In genomic region chr1:209095627-209096595, GRCh38 we compare ENCODE assay signal across 11 cellular contexts.
A peak's percentile ranks its signal among the peaks of the same experiment; 100 is the strongest.
DNase-seq lines count a peak whose midpoint lies in the region; ATAC-seq, FAIRE-seq and TF ChIP-seq lines count a peak whose summit lies in the region.
"Had no signal": no experiment of that assay in that cellular context is flagged by ENCODE, and none has a peak within 500 bp of the region (broad histone marks: within the 10 kb centered on the region; RNA-seq: fewer than 3 reads in every experiment).

No MANE protein-coding gene starts in this region.

- POLR2A ChIA-PET in Caco-2 (lab: Charles Lee): no interaction called here

- no peaks in the 10 kb centered on the region for H4K20me1 ChIP-seq in keratinocyte (ENCODE audit: control insufficient read depth, extremely low read depth, insufficient read depth, low read length)

- H3K27me3 Mint-ChIP-seq in Caco-2 (ENCODE audit: insufficient read depth, unreplicated experiment): peaks cover 3% of the 10 kb centered on the region
- no peaks in the 10 kb centered on the region for H3K27me3 Mint-ChIP-seq in stimulated activated naive CD8-positive, alpha-beta T cell treated with anti-CD3 and anti-CD28 coated beads, Interleukin-15, amount 100 ng/mL, for 72 hours

- peaks cover 10% of the 10 kb centered on the region for H3K4me1 Mint-ChIP-seq in Caco-2 (ENCODE audit: low read depth, unreplicated experiment)
- H3K4me1 Mint-ChIP-seq in stimulated activated naive CD8-positive, alpha-beta T cell treated with anti-CD3 and anti-CD28 coated beads, Interleukin-15, amount 100 ng/mL, for 72 hours: no peaks in the 10 kb centered on the region

- H3K36me3 ChIP-seq in Caco-2 (ENCODE audit: control insufficient read depth, insufficient read depth, low read length): no peaks in the 10 kb centered on the region
- no peaks in the 10 kb centered on the region for H3K36me3 ChIP-seq in keratinocyte (ENCODE audit: control insufficient read depth in 2 of 2, extremely low read depth in 1 of 2, insufficient read depth in 2 of 2, low read length in 2 of 2)

- H3K4me2 ChIP-seq in keratinocyte (ENCODE audit: control insufficient read depth, extremely low read depth, insufficient read depth, low read depth, low read length): peak overlapping the region; percentile 59

- H3K9me3 Mint-ChIP-seq in Caco-2 (ENCODE audit: unreplicated experiment): no peaks in the 10 kb centered on the region
- no peaks in the 10 kb centered on the region for H3K9me3 Mint-ChIP-seq in stimulated activated naive CD8-positive, alpha-beta T cell treated with anti-CD3 and anti-CD28 coated beads, Interleukin-15, amount 100 ng/mL, for 72 hours

- DNase-seq in Caco-2 (peak; percentile 56 to 59), H54 (ENCODE audit: insufficient read length, low spot score) (peak; percentile 78), RKO (ENCODE audit: low spot score) (peak; percentile 45), keratinocyte (ENCODE audit: low read depth, low spot score) (peak; percentile 68), hippocampal formation (lab: John Stamatoyannopoulos, UW) (no peak), SKM-1 treated with dmso at 0.1 percent for 144 hours (lab: John Stamatoyannopoulos, UW; ENCODE audit: unreplicated experiment) (no peak)
- no peak for DNase-seq in stimulated activated naive CD8-positive, alpha-beta T cell treated with anti-CD3 and anti-CD28 coated beads, Interleukin-15, amount 100 ng/mL, for 72 hours
- DNase-seq in activated CD4-positive, alpha-beta T cell treated with anti-CD3 and anti-CD28 coated beads for 48 hours: no peak
- DNase-seq: stimulated activated CD4-positive, alpha-beta T cell treated with anti-CD3 and anti-CD28 coated beads, Interleukin-4, amount 100 ng/mL, for 24 hours had no signal

- CTCF ChIA-PET in Caco-2 (lab: Charles Lee): no interaction called here

- intact Hi-C loops in Caco-2 (cut with micrococcal nuclease; ENCODE audit: unreplicated experiment): loop anchor here (1.0 to 10.0 kb wide), 3 partner anchors 59 to 259 kb away; no protein-coding TSS in a partner anchor

- no peaks in the 10 kb centered on the region for H3K36me3 Mint-ChIP-seq in Caco-2 (ENCODE audit: insufficient read depth, unreplicated experiment)

- no peak overlapping the region for H2AFZ ChIP-seq in keratinocyte (ENCODE audit: control insufficient read depth, low read length)

- TF ChIP-seq POLR2A in H54 (IDR thresholded peaks at IDR 0.05; ENCODE audit: low read depth, low read length): no peak

- H3K79me2 ChIP-seq in keratinocyte (ENCODE audit: control insufficient read depth, insufficient read depth, low read length): no peaks in the 10 kb centered on the region

- dilution Hi-C loops in keratinocyte (cut with MboI; ENCODE audit: extremely low pct_ligation_motif_present, low sequenced_read_pairs): no loop called here

- no peak overlapping the region for H3K9ac ChIP-seq in keratinocyte (ENCODE audit: control insufficient read depth, extremely low read depth, insufficient read depth, low read length)

- H3K4me1 ChIP-seq in Caco-2: peaks cover 7% of the 10 kb centered on the region
- peaks cover 14% of the 10 kb centered on the region for H3K4me1 ChIP-seq in keratinocyte (ENCODE audit: control insufficient read depth, extremely low read depth, insufficient read depth, low read length)

- H3K9me3 ChIP-seq in Caco-2: no peaks in the 10 kb centered on the region; the same call in 1 of the 2 replicates
- H3K9me3 ChIP-seq in keratinocyte (ENCODE audit: control insufficient read depth, low read depth, low read length): no peaks in the 10 kb centered on the region

- no peaks in the 10 kb centered on the region for H3K9me1 ChIP-seq in keratinocyte (ENCODE audit: control insufficient read depth, extremely low read depth, insufficient read depth, low read length)

- FAIRE-seq in H54 (lab: Jason Lieb, UNC) (peak; percentile 96), keratinocyte (lab: Jason Lieb, UNC) (peak; percentile 83)
- FAIRE-seq: colon had no signal

- H3K4me3 Mint-ChIP-seq in Caco-2 (ENCODE audit: unreplicated experiment): no peak overlapping the region
- no peak overlapping the region for H3K4me3 Mint-ChIP-seq in stimulated activated naive CD8-positive, alpha-beta T cell treated with anti-CD3 and anti-CD28 coated beads, Interleukin-15, amount 100 ng/mL, for 72 hours

- H3K27ac Mint-ChIP-seq in Caco-2 (ENCODE audit: unreplicated experiment): no peak overlapping the region
- H3K27ac Mint-ChIP-seq in stimulated activated naive CD8-positive, alpha-beta T cell treated with anti-CD3 and anti-CD28 coated beads, Interleukin-15, amount 100 ng/mL, for 72 hours: peak overlapping the region in 1 of 2 donors; percentile 14

- no peak for ATAC-seq in stimulated activated naive CD8-positive, alpha-beta T cell treated with anti-CD3 and anti-CD28 coated beads, Interleukin-15, amount 100 ng/mL, for 72 hours
- ATAC-seq: Panc1 had no signal

- H3K27ac ChIP-seq in keratinocyte (ENCODE audit: control insufficient read depth, insufficient read depth, low read length): no peak overlapping the region

- BruUV-seq in Caco-2 (replicated peaks; lab: Mats Ljungman, UMichigan): no TSS peak

- TF ChIP-seq CTCF in Caco-2 (IDR thresholded peaks at IDR 0.05; ENCODE audit: insufficient read depth in 1 of 2, low read depth in 1 of 2, low read length in 1 of 2, severe bottlenecking in 1 of 2, unreplicated experiment in 1 of 2) (no peak), keratinocyte (optimal IDR thresholded peaks at IDR 0.05 in 1 of 3, IDR thresholded peaks at IDR 0.05 in 1 of 3, conservative IDR thresholded peaks at IDR 0.05 in 1 of 3; ENCODE audit: extremely low read depth in 1 of 3, insufficient read depth in 2 of 3, low read length in 3 of 3) (no peak)

- H3K27me3 ChIP-seq in Caco-2 (replicated peaks; ENCODE audit: control insufficient read depth, insufficient read depth, low read length) (no peaks in the 10 kb centered on the region), keratinocyte (ENCODE audit: control insufficient read depth, extremely low read depth, insufficient read depth, low read length) (no peaks in the 10 kb centered on the region)

- no peak overlapping the region for H3K4me3 ChIP-seq in Caco-2 (ENCODE audit: low read depth, low read length)
- H3K4me3 ChIP-seq in keratinocyte (ENCODE audit: control insufficient read depth in 2 of 3, extremely low read depth in 1 of 3, insufficient read depth in 2 of 3, low read depth in 1 of 3, low read length in 3 of 3): no peak overlapping the region

Comparison
In these comparisons a context has a peak if more than half of its experiments do, and no peak if none do; other contexts are left out.
1. DNase-seq: peak in Caco-2 (2 of 2), H54 (single experiment), RKO (single experiment) and keratinocyte (single experiment); none in hippocampal formation (0 of 2), stimulated activated naive CD8-positive, alpha-beta T cell treated with anti-CD3 and anti-CD28 coated beads, Interleukin-15, amount 100 ng/mL, for 72 hours (0 of 2), SKM-1 treated with dmso at 0.1 percent for 144 hours (single experiment) and activated CD4-positive, alpha-beta T cell treated with anti-CD3 and anti-CD28 coated beads for 48 hours (single experiment).